In the genomic region with DNA sequence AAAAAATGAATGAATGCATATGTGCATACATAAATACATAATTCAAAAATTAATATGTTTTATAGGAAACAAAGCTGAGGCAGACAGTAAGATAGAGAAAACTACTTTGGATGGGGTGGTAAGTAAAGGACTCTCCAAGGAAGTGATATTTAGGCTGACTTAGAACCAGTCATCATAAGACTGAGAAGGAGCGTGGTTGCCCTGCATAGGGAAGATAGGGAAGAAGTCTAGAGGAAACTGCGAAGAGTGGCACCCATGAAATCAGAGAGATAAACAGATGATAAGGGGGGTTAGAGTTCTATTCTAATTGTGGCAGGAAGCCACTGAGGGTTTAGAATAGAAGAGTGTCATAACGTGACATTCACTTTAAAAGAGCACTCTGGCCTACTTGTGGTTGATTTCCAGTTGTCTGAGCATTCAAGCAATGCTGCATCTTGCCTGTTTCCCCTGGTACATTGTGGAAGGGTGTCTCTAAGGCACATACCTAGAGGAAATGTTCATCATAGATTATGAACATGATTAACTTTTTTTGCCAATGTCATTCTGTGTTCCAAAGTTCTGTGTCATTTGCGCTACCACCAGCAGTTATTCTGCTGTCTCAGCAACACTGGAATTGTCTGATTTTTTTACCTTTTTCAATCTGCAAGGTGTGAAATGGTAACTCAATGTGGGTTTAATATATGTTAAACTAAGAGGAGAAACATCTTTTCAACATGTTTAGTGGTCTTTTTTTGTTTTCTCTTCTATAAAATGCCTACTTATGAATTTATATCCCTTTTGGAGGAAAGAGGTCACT, we compare ENCODE assay signal across 11 cellular contexts. TPM values are rescaled to one million over a fixed set of nuclear protein-coding genes. Genes with fewer than 3 reads are reported as not detected.
DNase-seq lines count a peak whose midpoint lies in the region; ATAC-seq and FAIRE-seq lines count a peak whose summit lies in the region.
"Had no signal": no experiment of that assay in that cellular context is flagged by ENCODE, and none has a peak within 500 bp of the region (broad histone marks: within the 10 kb centered on the region; RNA-seq: fewer than 3 reads in every experiment).

No MANE protein-coding gene starts in this region.

- H3K36me3 ChIP-seq in small intestine (ENCODE audit: control insufficient read depth in 2 of 2, insufficient read depth in 2 of 2, low read length in 2 of 2), result peaks cover 0 to 2% of the 10 kb centered on the region in 2 donors

- H3K27me3 Mint-ChIP-seq in effector memory CD8-positive, alpha-beta T cell, result no peaks in the 10 kb centered on the region

- peaks cover 0 to 4% of the 10 kb centered on the region in 2 donors for H3K4me1 ChIP-seq in small intestine (ENCODE audit: control insufficient read depth in 2 of 2, insufficient read depth in 1 of 2, low read depth in 1 of 2, low read length in 1 of 2)

- no peak for DNase-seq in activated CD4-positive, CD25-positive, alpha-beta regulatory T cell treated with anti-CD3 and anti-CD28 coated beads, Interleukin-2, amount 50 U/mL, for 72 hours
- peak; percentile 93 for DNase-seq in M059J (ENCODE audit: low read depth)
- peak; percentile 20 to 32 (median 25) for DNase-seq in effector memory CD8-positive, alpha-beta T cell
- DNase-seq in small intestine, result peak; percentile 82
- DNase-seq in NCI-H748 treated with DMSO at 0.1 percent for 48 hours (lab: John Stamatoyannopoulos, UW), result no peak
- no peak for DNase-seq in frontal cortex (ENCODE audit: low spot score in 2 of 2)
- DNase-seq: activated CD8-positive, alpha-beta memory T cell treated with anti-CD3 and anti-CD28 coated beads, Interleukin-2, amount 50 U/mL, for 48 hours; endodermal cell; NCI-H2107 had no signal

- H3K4me3 Mint-ChIP-seq in effector memory CD8-positive, alpha-beta T cell, result no peak overlapping the region
- H3K4me3 Mint-ChIP-seq: endodermal cell had no signal

- H3K36me3 Mint-ChIP-seq in effector memory CD8-positive, alpha-beta T cell (ENCODE audit: insufficient read depth), result no peaks in the 10 kb centered on the region

- no peaks in the 10 kb centered on the region for H3K27me3 ChIP-seq in small intestine (ENCODE audit: control insufficient read depth in 2 of 2, insufficient read depth in 2 of 2, low read length in 2 of 2)

- H3K9me3 ChIP-seq in small intestine (ENCODE audit: control insufficient read depth, low read depth), result no peaks in the 10 kb centered on the region

- FAIRE-seq in small intestine (lab: Jason Lieb, UNC) (no peak), frontal cortex (lab: Jason Lieb, UNC) (no peak)

- H3K27ac ChIP-seq in small intestine (ENCODE audit: low read depth in 1 of 2, low read length in 1 of 2), result peak overlapping the region; percentile 22 to 32

- H3K27ac Mint-ChIP-seq in effector memory CD8-positive, alpha-beta T cell, result peak overlapping the region in 1 of 2 donors; percentile 70
- H3K27ac Mint-ChIP-seq: endodermal cell had no signal

- 15 to 47% (median 19%) methylated on average over 4 of the region's 4 CpGs for WGBS in small intestine, 3 donors

- peak; percentile 46 to 56 for ATAC-seq in activated CD4-positive, CD25-positive, alpha-beta regulatory T cell treated with anti-CD3 and anti-CD28 coated beads, Interleukin-2, amount 50 U/mL, for 24 hours
- peak; percentile 94 for ATAC-seq in effector memory CD8-positive, alpha-beta T cell (replicated peaks)
- ATAC-seq in HG03342 (IDR thresholded peaks at IDR 0.05; ENCODE audit: unreplicated experiment), result no peak

- no peaks in the 10 kb centered on the region for H3K9me3 Mint-ChIP-seq in effector memory CD8-positive, alpha-beta T cell
- H3K9me3 Mint-ChIP-seq: endodermal cell had no signal

- peak overlapping the region in 1 of 2 donors; percentile 45 for H3K4me3 ChIP-seq in small intestine (ENCODE audit: low read depth in 1 of 2, low read length in 2 of 2)

- H3K4me1 Mint-ChIP-seq in effector memory CD8-positive, alpha-beta T cell (ENCODE audit: low read depth in 2 of 2), result peaks cover 3 to 12% of the 10 kb centered on the region in 2 donors

RNA-seq across cellular contexts. Expression of a gene that starts 49.4 kb away (rescaled TPM):
- 26.7 and 27.9 TPM in 2 replicates for total RNA-seq in M059J (2014; rRNA removed; shearing (Covaris generic))
- 10 to 100 TPM; 13.7 to 24.4 (median 16.5) TPM for polyA plus RNA-seq in small intestine
- 6.5 TPM for total RNA-seq in frontal cortex

Comparison
In these comparisons a context has a peak if more than half of its experiments do, and no peak if none do; other contexts are left out.
1. DNase-seq: peak in M059J (single experiment), effector memory CD8-positive, alpha-beta T cell (3 of 3) and small intestine (single experiment); none in activated CD4-positive, CD25-positive, alpha-beta regulatory T cell treated with anti-CD3 and anti-CD28 coated beads, Interleukin-2, amount 50 U/mL, for 72 hours (single experiment), NCI-H748 treated with DMSO at 0.1 percent for 48 hours (single experiment) and frontal cortex (0 of 2).